ENCODE assay signal across 8 cellular contexts in genomic region chr2:215664847-215665525, GRCh38.
DNase-seq lines count a peak whose midpoint lies in the region; ATAC-seq and TF ChIP-seq lines count a peak whose summit lies in the region.

No MANE protein-coding gene starts in this region.

- no peaks in the 10 kb centered on the region for H3K36me3 Mint-ChIP-seq in chondrocyte (ENCODE audit: low read depth)

- no peaks in the 10 kb centered on the region for H3K27me3 Mint-ChIP-seq in chondrocyte (ENCODE audit: low read depth)

- peaks cover 79% of the 10 kb centered on the region for H3K4me1 Mint-ChIP-seq in chondrocyte (ENCODE audit: low read depth)

- H3K9me3 Mint-ChIP-seq in chondrocyte (ENCODE audit: low read depth), result no peaks in the 10 kb centered on the region

- in situ Hi-C loops in ACHN (cut with HindIII; ENCODE audit: low pct_ligation_motif_present, low pct_unique_long_range_greater_than_20kb, low sequenced_read_pairs), result no loop called here

- H3K27ac Mint-ChIP-seq in chondrocyte (ENCODE audit: unreplicated experiment), result peak overlapping the region; percentile 52

- intact Hi-C loops in sciatic nerve (cut with DNase I), result no loop called here

- H3K4me3 Mint-ChIP-seq in chondrocyte (ENCODE audit: unreplicated experiment), result no peak overlapping the region

- TF ChIP-seq CTCF in chondrocyte (IDR thresholded peaks at IDR 0.05), result no peak

- DNase-seq in ACHN (peak; percentile 83), GM19238 (ENCODE audit: insufficient read length, low spot score) (peak; percentile 5), HT1080 (ENCODE audit: low read depth) (peak; percentile 92), chondrocyte (ENCODE audit: low spot score) (no peak), sciatic nerve (ENCODE audit: low spot score) (no peak), NCI-H1930 (lab: John Stamatoyannopoulos, UW) (no peak), DMS153 treated with DMSO at 0.1 percent for 48 hours (lab: John Stamatoyannopoulos, UW; ENCODE audit: unreplicated experiment) (no peak)
- DNase-seq in central memory CD4-positive, alpha-beta T cell, result no peak

- ATAC-seq in sciatic nerve, result peak; percentile 34

Comparison
In these comparisons a context has a peak if more than half of its experiments do, and no peak if none do; other contexts are left out.
1. DNase-seq: peak in ACHN (single experiment), GM19238 (single experiment) and HT1080 (single experiment); none in chondrocyte (single experiment), sciatic nerve (single experiment), NCI-H1930 (0 of 2), central memory CD4-positive, alpha-beta T cell (single experiment) and DMS153 treated with DMSO at 0.1 percent for 48 hours (single experiment).